ENCODE assay signal across 8 cellular contexts in the genomic region with DNA sequence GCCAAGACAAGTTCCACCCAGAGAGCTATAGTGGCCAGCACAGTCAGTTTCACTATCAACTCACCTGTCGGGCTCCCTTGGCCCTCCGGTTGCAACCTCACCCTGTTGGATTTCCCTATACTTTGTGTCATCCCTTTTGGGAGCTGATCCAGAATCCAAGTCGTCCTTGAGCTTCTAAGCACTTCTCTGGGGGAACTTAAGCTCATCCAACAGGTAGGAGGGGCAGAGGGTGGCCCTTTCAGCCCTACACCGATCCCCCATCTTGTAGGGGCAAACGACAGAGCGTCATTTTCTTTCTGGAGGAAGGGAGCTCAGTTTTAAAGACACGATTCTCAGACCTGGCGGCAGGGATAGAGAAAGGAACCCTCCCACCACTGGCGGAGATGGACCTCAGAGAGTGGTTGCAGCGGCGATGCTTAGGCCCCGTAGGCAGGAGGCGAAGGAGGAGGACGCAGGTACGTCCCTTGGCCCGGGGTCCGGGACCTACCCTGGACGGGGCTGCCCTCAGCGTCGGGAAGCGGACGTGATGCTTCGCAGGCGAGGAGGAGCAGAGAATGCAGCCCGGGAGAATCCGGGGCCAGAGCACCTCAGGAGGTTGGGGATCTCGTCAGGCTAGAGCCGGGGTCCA. TPM values are rescaled to one million over a fixed set of nuclear protein-coding genes. Genes with fewer than 3 reads are reported as not detected.
A peak's percentile ranks its signal among the peaks of the same experiment; 100 is the strongest.
DNase-seq lines count a peak whose midpoint lies in the region; ATAC-seq and TF ChIP-seq lines count a peak whose summit lies in the region.

No MANE protein-coding gene starts in this region.

- peaks cover 8% of the 10 kb centered on the region for H3K36me3 Mint-ChIP-seq in CD4-positive, CD25-positive, alpha-beta regulatory T cell
- peaks cover 1% of the 10 kb centered on the region for H3K36me3 Mint-ChIP-seq in activated naive CD4-positive, alpha-beta T cell treated with anti-CD3 and anti-CD28 coated beads, Interleukin-2, amount 50 U/mL, for 24 hours

- peak overlapping the region; percentile 85 for H3K27ac ChIP-seq in CD4-positive, CD25-positive, alpha-beta regulatory T cell (ENCODE audit: insufficient read depth, low read length, poor library complexity, severe bottlenecking)
- H3K27ac ChIP-seq in left ventricle myocardium inferior (replicated peaks) = peak overlapping the region; percentile 97

- H3K27ac Mint-ChIP-seq in CD4-positive, CD25-positive, alpha-beta regulatory T cell = peak overlapping the region; percentile 94 to 99 (median 98)
- H3K27ac Mint-ChIP-seq in activated naive CD4-positive, alpha-beta T cell treated with anti-CD3 and anti-CD28 coated beads, Interleukin-2, amount 50 U/mL, for 24 hours = peak overlapping the region; percentile 75

- ATAC-seq in CD4-positive, CD25-positive, alpha-beta regulatory T cell (ENCODE audit: low read depth in 2 of 2) = peak; percentile 4 to 15
- peak; percentile 11 for ATAC-seq in GM19438 (IDR thresholded peaks at IDR 0.05; ENCODE audit: low read depth, unreplicated experiment)

- H3K4me1 Mint-ChIP-seq in CD4-positive, CD25-positive, alpha-beta regulatory T cell = peaks cover 12 to 49% (median 24%) of the 10 kb centered on the region in 4 donors
- H3K4me1 Mint-ChIP-seq in activated naive CD4-positive, alpha-beta T cell treated with anti-CD3 and anti-CD28 coated beads, Interleukin-2, amount 50 U/mL, for 24 hours = peaks cover 32% of the 10 kb centered on the region

- H3K27me3 ChIP-seq in CD4-positive, CD25-positive, alpha-beta regulatory T cell (ENCODE audit: control insufficient read depth, insufficient read depth, low read length) = no peaks in the 10 kb centered on the region
- no peaks in the 10 kb centered on the region for H3K27me3 ChIP-seq in left ventricle myocardium inferior (ENCODE audit: low read depth)

- H3K36me3 ChIP-seq in CD4-positive, CD25-positive, alpha-beta regulatory T cell (ENCODE audit: control insufficient read depth, insufficient read depth, low read length) = peaks cover 6% of the 10 kb centered on the region
- H3K36me3 ChIP-seq in left ventricle myocardium inferior = no peaks in the 10 kb centered on the region

- peaks cover 0 to 4% of the 10 kb centered on the region in 2 experiments for H3K9me3 ChIP-seq in CD4-positive, CD25-positive, alpha-beta regulatory T cell (ENCODE audit: control insufficient read depth in 2 of 2, low read length in 2 of 2)
- H3K9me3 ChIP-seq in left ventricle myocardium inferior (replicated peaks) = peaks cover 7% of the 10 kb centered on the region

- no peaks in the 10 kb centered on the region for H3K27me3 Mint-ChIP-seq in CD4-positive, CD25-positive, alpha-beta regulatory T cell
- no peaks in the 10 kb centered on the region for H3K27me3 Mint-ChIP-seq in activated naive CD4-positive, alpha-beta T cell treated with anti-CD3 and anti-CD28 coated beads, Interleukin-2, amount 50 U/mL, for 24 hours

- peak; percentile 7 to 52 (median 27) for DNase-seq in CD4-positive, CD25-positive, alpha-beta regulatory T cell
- DNase-seq in HK-2 (ENCODE audit: unreplicated experiment) (peak; percentile 40), left ventricle myocardium inferior (no peak), retinal pigment epithelial cell (ENCODE audit: low read depth) (no peak), D341Med (ENCODE audit: low spot score) (no peak), posterior vena cava (ENCODE audit: low spot score) (no peak)

- TF ChIP-seq CTCF in left ventricle myocardium inferior (IDR thresholded peaks at IDR 0.05; ENCODE audit: borderline replicate concordance) (no peak), retinal pigment epithelial cell (conservative IDR thresholded peaks at IDR 0.05; ENCODE audit: low read depth, low read length) (peak; percentile 5)

- peaks cover 0 to 2% (median 0%) of the 10 kb centered on the region in 7 donors for H3K9me3 Mint-ChIP-seq in CD4-positive, CD25-positive, alpha-beta regulatory T cell
- H3K9me3 Mint-ChIP-seq in activated naive CD4-positive, alpha-beta T cell treated with anti-CD3 and anti-CD28 coated beads, Interleukin-2, amount 50 U/mL, for 24 hours = no peaks in the 10 kb centered on the region

- peak overlapping the region; percentile 81 for H3K4me3 ChIP-seq in CD4-positive, CD25-positive, alpha-beta regulatory T cell (ENCODE audit: low read depth, low read length)
- peak overlapping the region; percentile 87 for H3K4me3 ChIP-seq in left ventricle myocardium inferior
- peak overlapping the region; percentile 96 for H3K4me3 ChIP-seq in retinal pigment epithelial cell (ENCODE audit: low read length)

- peak overlapping the region; percentile 96 to 98 (median 98) for H3K4me3 Mint-ChIP-seq in CD4-positive, CD25-positive, alpha-beta regulatory T cell
- peak overlapping the region; percentile 97 for H3K4me3 Mint-ChIP-seq in activated naive CD4-positive, alpha-beta T cell treated with anti-CD3 and anti-CD28 coated beads, Interleukin-2, amount 50 U/mL, for 24 hours

- H3K4me1 ChIP-seq in CD4-positive, CD25-positive, alpha-beta regulatory T cell (ENCODE audit: control insufficient read depth, insufficient read depth, low read length, poor library complexity, severe bottlenecking) = peaks cover 24% of the 10 kb centered on the region
- peaks cover 43% of the 10 kb centered on the region for H3K4me1 ChIP-seq in left ventricle myocardium inferior

- intact Hi-C loops in left ventricle myocardium inferior (cut with micrococcal nuclease) (no loop called here), posterior vena cava (cut with DNase I) (no loop called here)

RNA-seq across cellular contexts. Expression of a gene that starts 0.5 kb away (rescaled TPM):
- total RNA-seq in CD4-positive, CD25-positive, alpha-beta regulatory T cell = 44.7 TPM
- 10 to 100 TPM; 31.9 to 44.2 (median 37.1) TPM for polyA plus RNA-seq in CD4-positive, CD25-positive, alpha-beta regulatory T cell
- total RNA-seq in left ventricle myocardium inferior (61.6 TPM), posterior vena cava (10 to 100 TPM; 28.1 to 28.9 TPM)

RNA-seq across cellular contexts. Expression of a gene that starts 15.8 kb away (rescaled TPM):
- total RNA-seq in CD4-positive, CD25-positive, alpha-beta regulatory T cell = 24.3 TPM
- polyA plus RNA-seq in CD4-positive, CD25-positive, alpha-beta regulatory T cell = 10 to 100 TPM; 13.3 to 18.8 (median 16.8) TPM
- 17.9 TPM for total RNA-seq in left ventricle myocardium inferior
- 10 to 100 TPM; 19.2 to 21.3 TPM for total RNA-seq in posterior vena cava

RNA-seq across cellular contexts. Expression of a gene that starts 47.1 kb away (rescaled TPM):
- 9.6 TPM for total RNA-seq in CD4-positive, CD25-positive, alpha-beta regulatory T cell
- polyA plus RNA-seq in CD4-positive, CD25-positive, alpha-beta regulatory T cell = 10 to 100 TPM; 15.6 to 20.6 (median 19.2) TPM
- total RNA-seq in left ventricle myocardium inferior (75.3 TPM), posterior vena cava (10 to 100 TPM; 15.8 to 16.6 TPM)

RNA-seq across cellular contexts. Expression of a gene that starts 47.3 kb away (rescaled TPM):
- 25.1 TPM for total RNA-seq in CD4-positive, CD25-positive, alpha-beta regulatory T cell
- 10 to 100 TPM; 49.4 to 59.8 (median 54.3) TPM for polyA plus RNA-seq in CD4-positive, CD25-positive, alpha-beta regulatory T cell
- total RNA-seq in left ventricle myocardium inferior (6.3 TPM), posterior vena cava (1 to 10 TPM; 8.3 to 8.6 TPM)

RNA-seq across cellular contexts. Expression of a gene that starts 58.4 kb away (rescaled TPM):
- total RNA-seq in CD4-positive, CD25-positive, alpha-beta regulatory T cell = 36.1 TPM
- 10 to 100 TPM; 43.0 to 77.7 (median 62.6) TPM for polyA plus RNA-seq in CD4-positive, CD25-positive, alpha-beta regulatory T cell
- total RNA-seq in left ventricle myocardium inferior (17.5 TPM), posterior vena cava (10 to 100 TPM; 23.3 to 24.8 TPM)

Comparison
In these comparisons a context has a peak if more than half of its experiments do, and no peak if none do; other contexts are left out.
1. DNase-seq: peak in CD4-positive, CD25-positive, alpha-beta regulatory T cell (3 of 3) and HK-2 (single experiment); none in left ventricle myocardium inferior (single experiment), retinal pigment epithelial cell (single experiment), D341Med (single experiment) and posterior vena cava (single experiment).
2. Peak in every context shown above with its lines, with median percentiles within 50 percentile points of each other: H3K4me3 ChIP-seq.